ENCODE assay signal across 19 cellular contexts in genomic region chr2:235080108-235080507, GRCh38.
"Had no signal": no experiment of that assay in that cellular context is flagged by ENCODE, and none has a peak within 500 bp of the region (broad histone marks: within the 10 kb centered on the region; RNA-seq: fewer than 3 reads in every experiment).

No MANE protein-coding gene starts in this region.

- H3K4me3 ChIP-seq: gastrocnemius medialis, left ventricle myocardium inferior, ovary, prostate gland, upper lobe of right lung had no signal

- FAIRE-seq: endometrium had no signal

- H3K27ac ChIP-seq: gastrocnemius medialis, left ventricle myocardium inferior, ovary, prostate gland, upper lobe of right lung, VCaP had no signal

- DNase-seq: activated CD4-positive, alpha-beta T cell treated with anti-CD3 and anti-CD28 coated beads, Interleukin-2, amount 10 ng/mL, durations not matched to agents 7 days and 5 days; activated CD8-positive, alpha-beta T cell treated with anti-CD3 and anti-CD28 coated beads, Interleukin-2, amount 10 ng/mL, durations not matched to agents 7 days and 5 days; activated naive CD4-positive, alpha-beta T cell; activated naive CD8-positive, alpha-beta T cell treated with anti-CD3 and anti-CD28 coated beads for 36 hours; amygdala; effector CD4-positive, alpha-beta T cell; erythroblast; gastrocnemius medialis; hippocampal formation; left ventricle myocardium inferior; natural killer cell; ovary; stimulated activated CD4-positive, alpha-beta T cell treated with anti-CD3 and anti-CD28 coated beads, Interleukin-4, amount 100 ng/mL, for 4 hours; stimulated activated naive CD8-positive, alpha-beta T cell treated with anti-CD3 and anti-CD28 coated beads, Interleukin-15, Interleukin-2, amounts not matched to agents 100 U/mL and 50 U/mL, for 24 hours; upper lobe of right lung had no signal

- ATAC-seq: activated CD4-positive, CD25-positive, alpha-beta regulatory T cell treated with anti-CD3 and anti-CD28 coated beads, Interleukin-2, amount 50 U/mL, for 24 hours; activated CD8-positive, alpha-beta T cell treated with anti-CD3 and anti-CD28 coated beads, Interleukin-2, amount 10 ng/mL, durations not matched to agents 7 days and 5 days; gastrocnemius medialis; natural killer cell; stimulated activated naive CD8-positive, alpha-beta T cell treated with anti-CD3 and anti-CD28 coated beads, Interleukin-15, Interleukin-2, amounts not matched to agents 100 U/mL and 50 U/mL, for 24 hours; upper lobe of right lung had no signal

- H3K36me3 ChIP-seq: gastrocnemius medialis, left ventricle myocardium inferior, ovary, prostate gland, upper lobe of right lung had no signal

- H3K9me3 ChIP-seq: gastrocnemius medialis, ovary, prostate gland, upper lobe of right lung had no signal

- H3K4me1 ChIP-seq: gastrocnemius medialis, left ventricle myocardium inferior, prostate gland, upper lobe of right lung had no signal

- H3K27me3 ChIP-seq: gastrocnemius medialis, ovary had no signal
